ENCODE assay signal across 22 cellular contexts in genomic region chr5:17172801-17173200, GRCh38.
"Had no signal": no experiment of that assay in that cellular context is flagged by ENCODE, and none has a peak within 500 bp of the region (broad histone marks: within the 10 kb centered on the region; RNA-seq: fewer than 3 reads in every experiment).

No MANE protein-coding gene starts in this region.

- H3K4me1 ChIP-seq: transverse colon had no signal

- ATAC-seq: esophagus mucosa; heart left ventricle; mucosa of descending colon; naive thymus-derived CD8-positive, alpha-beta T cell; sciatic nerve had no signal

- H3K9me3 ChIP-seq: heart left ventricle, mucosa of descending colon, neutrophil, stomach, thoracic aorta, transverse colon had no signal

- FAIRE-seq: colon, frontal cortex, islet of Langerhans had no signal

- H3K4me3 ChIP-seq: dorsolateral prefrontal cortex, heart left ventricle, mucosa of descending colon, skin epidermis, stomach, thoracic aorta, transverse colon had no signal

- H3K36me3 ChIP-seq: heart left ventricle, neutrophil, stomach, thoracic aorta, transverse colon had no signal

- H3K27me3 ChIP-seq: dorsolateral prefrontal cortex, heart left ventricle, neutrophil, stomach, transverse colon had no signal

- DNase-seq: dorsolateral prefrontal cortex; effector CD8-positive, alpha-beta T cell; heart left ventricle; hypothalamus; kidney glomerular epithelial cell; mammary epithelial cell; mucosa of descending colon; naive thymus-derived CD8-positive, alpha-beta T cell; posterior cingulate gyrus; stimulated activated CD4-positive, alpha-beta T cell treated with anti-CD3 and anti-CD28 coated beads, Interleukin-2, amount 100 ng/mL, for 24 hours; stimulated activated naive CD4-positive, alpha-beta T cell; stomach; substantia nigra; transverse colon had no signal

- H3K27ac ChIP-seq: dorsolateral prefrontal cortex, heart left ventricle, neutrophil, skin epidermis, stomach, thoracic aorta, transverse colon had no signal
